ENCODE assay signal across 25 cellular contexts in genomic region chr1:16438516-16438915, GRCh38. TPM values are rescaled to one million over a fixed set of nuclear protein-coding genes. Genes with fewer than 3 reads are reported as not detected.
"Had no signal": no experiment of that assay in that cellular context is flagged by ENCODE, and none has a peak within 500 bp of the region (broad histone marks: within the 10 kb centered on the region; RNA-seq: fewer than 3 reads in every experiment).

No MANE protein-coding gene starts in this region.

- H3K4me3 Mint-ChIP-seq: stimulated activated naive B cell treated with anti-CD40 and anti-IgM and Interleukin-4, amounts not matched to agents 10 μg/mL and 1 μg/mL and 100 μg/mL, for 72 hours; stimulated activated naive CD8-positive, alpha-beta T cell treated with anti-CD3 and anti-CD28 coated beads, Interleukin-15, amount 100 ng/mL, for 72 hours had no signal

- H2AFZ ChIP-seq: hepatocyte had no signal

- H3K27me3 Mint-ChIP-seq: stimulated activated naive B cell treated with anti-CD40 and anti-IgM and Interleukin-4, amounts not matched to agents 10 μg/mL and 1 μg/mL and 100 μg/mL, for 72 hours had no signal

- ATAC-seq: left colon; left ventricle myocardium superior; stimulated activated naive B cell treated with anti-CD40 and anti-IgM and Interleukin-4, amounts not matched to agents 10 μg/mL and 1 μg/mL and 100 μg/mL, for 72 hours; stimulated activated naive CD8-positive, alpha-beta T cell treated with anti-CD3 and anti-CD28 coated beads, Interleukin-15, amount 100 ng/mL, for 72 hours had no signal

- H3K4me2 ChIP-seq: hepatocyte had no signal

- H3K4me3 ChIP-seq: colonic mucosa, hepatocyte, lung, right atrium auricular region, sigmoid colon, skin epidermis, testis, tibial nerve had no signal

- H3K27ac Mint-ChIP-seq: stimulated activated naive CD8-positive, alpha-beta T cell treated with anti-CD3 and anti-CD28 coated beads, Interleukin-15, amount 100 ng/mL, for 72 hours had no signal

- DNase-seq: colonic mucosa; effector CD8-positive, alpha-beta T cell; foreskin melanocyte; head of caudate nucleus; left colon; left ventricle myocardium superior; mesenchymal stem cell; midbrain; posterior cingulate gyrus; sigmoid colon; stimulated activated CD4-positive, alpha-beta T cell treated with anti-CD3 and anti-CD28 coated beads, Interleukin-2, amount 100 ng/mL, for 24 hours; stimulated activated CD4-positive, alpha-beta T cell treated with anti-CD3 and anti-CD28 coated beads, Interleukin-4, amount 100 ng/mL, for 4 hours; stimulated activated naive B cell treated with anti-CD40 and anti-IgM and Interleukin-4, amounts not matched to agents 10 μg/mL and 1 μg/mL and 100 μg/mL, for 72 hours; stimulated activated naive CD8-positive, alpha-beta T cell treated with anti-CD3 and anti-CD28 coated beads, Interleukin-15, amount 100 ng/mL, for 72 hours; testis had no signal

- H3K27ac ChIP-seq: colonic mucosa, hepatocyte, right atrium auricular region, sigmoid colon, skin epidermis, testis, tibial nerve had no signal

- H3K36me3 ChIP-seq: colonic mucosa had no signal

- H3K27me3 ChIP-seq: colonic mucosa, hepatocyte, right atrium auricular region, testis, tibial nerve had no signal

- H3K9me3 ChIP-seq: colonic mucosa, right atrium auricular region, sigmoid colon, testis, tibial nerve had no signal

- H3K9me3 Mint-ChIP-seq: stimulated activated naive CD8-positive, alpha-beta T cell treated with anti-CD3 and anti-CD28 coated beads, Interleukin-15, amount 100 ng/mL, for 72 hours had no signal

RNA-seq across cellular contexts. Expression of gene SPATA21, which starts 1.3 kb away (rescaled TPM):
- total RNA-seq: colonic mucosa, dermis microvascular lymphatic vessel endothelial cell, kidney epithelial cell, left colon, left ventricle myocardium superior, lung, osteocyte, right atrium auricular region, sigmoid colon, subcutaneous adipose tissue, tibial nerve, ureter had no signal
